ENCODE assay signal across 8 cellular contexts in genomic region chr11:848988-849824, GRCh38. TPM values are rescaled to one million over a fixed set of nuclear protein-coding genes. Genes with fewer than 3 reads are reported as not detected.
DNase-seq lines count a peak whose midpoint lies in the region; ATAC-seq and TF ChIP-seq lines count a peak whose summit lies in the region.

No MANE protein-coding gene starts in this region.

- peaks cover 55% of the 10 kb centered on the region for H3K4me1 ChIP-seq in ectodermal cell (ENCODE audit: control insufficient read depth, insufficient read depth, low read length)
- peaks cover 28% of the 10 kb centered on the region for H3K4me1 ChIP-seq in ovary (ENCODE audit: insufficient read depth)

- 2% methylated on average over 75 of the region's 75 CpGs for WGBS in ectodermal cell, 2 experiments
- 6 to 19% (median 8%) methylated on average over 22 to 75 of the region's 75 CpGs for WGBS in ovary, 3 donors

- no peak for TF ChIP-seq POLR2A in ovary (IDR thresholded peaks at IDR 0.05)

- H3K9me3 ChIP-seq in ectodermal cell (ENCODE audit: control insufficient read depth, low read length) (no peaks in the 10 kb centered on the region), ovary (no peaks in the 10 kb centered on the region)

- H3K36me3 ChIP-seq in ectodermal cell (ENCODE audit: control insufficient read depth, insufficient read depth, low read length) (no peaks in the 10 kb centered on the region), ovary (no peaks in the 10 kb centered on the region)

- ATAC-seq in GM21619 (IDR thresholded peaks at IDR 0.05; ENCODE audit: unreplicated experiment) (no peak), GM19023 (IDR thresholded peaks at IDR 0.05; ENCODE audit: unreplicated experiment) (no peak), GM18873 (IDR thresholded peaks at IDR 0.05; ENCODE audit: low FRiP score, unreplicated experiment) (no peak)

- no peak for TF ChIP-seq CTCF in ovary (IDR thresholded peaks at IDR 0.05)

- peak; percentile 40 to 54 for DNase-seq in NCI-H187 (lab: John Stamatoyannopoulos, UW)
- DNase-seq in NCI-H187 treated with DMSO at 0.1 percent for 48 hours (lab: John Stamatoyannopoulos, UW): no peak
- DNase-seq in NCI-H748 (lab: John Stamatoyannopoulos, UW; ENCODE audit: unreplicated experiment): peak; percentile 82
- DNase-seq in ovary: peak in 3 of 5 donors; percentile 61 to 77 (median 77)

- H3K4me3 ChIP-seq in ectodermal cell (ENCODE audit: insufficient read depth, low read depth, low read length) (peak overlapping the region; percentile 53), ovary (peak overlapping the region; percentile 34)

- H3K27me3 ChIP-seq in ectodermal cell (ENCODE audit: control insufficient read depth, insufficient read depth, low read length, poor library complexity, severe bottlenecking): peaks cover 29% of the 10 kb centered on the region
- no peaks in the 10 kb centered on the region for H3K27me3 ChIP-seq in ovary

- intact Hi-C loops in ovary (cut with DNase I): loop anchor here in 1 of 4 donors (10.0 kb wide), 1 partner anchor 616 kb away; no protein-coding TSS in a partner anchor

- H3K27ac ChIP-seq in ectodermal cell (ENCODE audit: insufficient read depth, low read depth, low read length, poor library complexity, severe bottlenecking) (no peak overlapping the region), ovary (no peak overlapping the region)

- TF ChIP-seq EP300 in ovary (IDR thresholded peaks at IDR 0.05): no peak

RNA-seq across cellular contexts. Expression of gene TSPAN4, which starts 6.6 kb away (rescaled TPM):
- 42.7 TPM for polyA plus RNA-seq in ectodermal cell (2013, experiment 1 of 4)
- polyA plus RNA-seq in ectodermal cell (2013, experiment 2 of 4): 45.5 TPM
- polyA plus RNA-seq in ectodermal cell (2013, experiment 3 of 4): 37.4 TPM
- polyA plus RNA-seq in ectodermal cell (2013, experiment 4 of 4): 44.4 TPM
- 100 to 1,000 TPM in 1 of 7 donors, 10 to 100 TPM in 6; 66.6 to 109 (median 89.7) TPM for total RNA-seq in ovary
- 100 to 1,000 TPM in 1 of 2 donors, 1 to 10 TPM in 1; 6.4 to 124 TPM for polyA plus RNA-seq in ovary

RNA-seq across cellular contexts. Expression of gene POLR2L, which starts 6.9 kb away (rescaled TPM):
- 105 TPM for polyA plus RNA-seq in ectodermal cell (2013, experiment 1 of 4)
- 92.4 TPM for polyA plus RNA-seq in ectodermal cell (2013, experiment 2 of 4)
- polyA plus RNA-seq in ectodermal cell (2013, experiment 3 of 4): 101 TPM
- polyA plus RNA-seq in ectodermal cell (2013, experiment 4 of 4): 111 TPM
- total RNA-seq in ovary: 10 to 100 TPM; 26.8 to 89.3 (median 62.7) TPM
- polyA plus RNA-seq in ovary: 10 to 100 TPM in 1 of 2 donors, 1 to 10 TPM in 1; 4.9 to 67.3 TPM

RNA-seq across cellular contexts. Expression of gene CD151, which starts 16.5 kb away (rescaled TPM):
- 111 TPM for polyA plus RNA-seq in ectodermal cell (2013, experiment 1 of 4)
- polyA plus RNA-seq in ectodermal cell (2013, experiment 2 of 4): 107 TPM
- 94.8 TPM for polyA plus RNA-seq in ectodermal cell (2013, experiment 3 of 4)
- 112 TPM for polyA plus RNA-seq in ectodermal cell (2013, experiment 4 of 4)
- 100 to 1,000 TPM in 6 of 7 donors, 10 to 100 TPM in 1; 32.9 to 243 (median 176) TPM for total RNA-seq in ovary
- polyA plus RNA-seq in ovary: 100 to 1,000 TPM in 1 of 2 donors, 10 to 100 TPM in 1; 46.3 to 168 TPM

RNA-seq across cellular contexts. Expression of gene CRACR2B, which starts 21.5 kb away (rescaled TPM):
- 3.5 TPM for polyA plus RNA-seq in ectodermal cell (2013, experiment 1 of 4)
- polyA plus RNA-seq in ectodermal cell (2013, experiment 2 of 4): 4.7 TPM
- 5.6 TPM for polyA plus RNA-seq in ectodermal cell (2013, experiment 3 of 4)
- 7.4 TPM for polyA plus RNA-seq in ectodermal cell (2013, experiment 4 of 4)
- total RNA-seq in ovary: 1 to 10 TPM; 1.2 to 6.5 (median 3.9) TPM
- 1 to 10 TPM in 1 of 2 donors, under 1 TPM in 1; 0.18 to 5.0 TPM for polyA plus RNA-seq in ovary

RNA-seq across cellular contexts. Expression of gene PNPLA2, which starts 30.5 kb away (rescaled TPM):
- polyA plus RNA-seq in ectodermal cell (2013, experiment 1 of 4): 38.9 TPM
- 40.3 TPM for polyA plus RNA-seq in ectodermal cell (2013, experiment 2 of 4)
- polyA plus RNA-seq in ectodermal cell (2013, experiment 3 of 4): 26.1 TPM
- 27.2 TPM for polyA plus RNA-seq in ectodermal cell (2013, experiment 4 of 4)
- total RNA-seq in ovary: 10 to 100 TPM; 33.0 to 98.2 (median 83.0) TPM
- 10 to 100 TPM; 12.9 to 91.5 TPM for polyA plus RNA-seq in ovary
